ENCODE assay signal across 27 cellular contexts in genomic region chr5:142571351-142571750, GRCh38.
DNase-seq lines count a peak whose midpoint lies in the region; FAIRE-seq and TF ChIP-seq lines count a peak whose summit lies in the region.
"Had no signal": no experiment of that assay in that cellular context is flagged by ENCODE, and none has a peak within 500 bp of the region (broad histone marks: within the 10 kb centered on the region; RNA-seq: fewer than 3 reads in every experiment).

No MANE protein-coding gene starts in this region.

- H3K36me3 Mint-ChIP-seq in endodermal cell (ENCODE audit: low read depth) = no peaks in the 10 kb centered on the region
- H3K36me3 Mint-ChIP-seq: CD4-positive, alpha-beta memory T cell had no signal

- no peaks in the 10 kb centered on the region for H3K36me3 ChIP-seq in breast epithelium
- H3K36me3 ChIP-seq in mammary epithelial cell (ENCODE audit: insufficient read depth, low read length) = no peaks in the 10 kb centered on the region
- no peaks in the 10 kb centered on the region for H3K36me3 ChIP-seq in endodermal cell (ENCODE audit: control insufficient read depth, insufficient read depth, low read length)
- no peaks in the 10 kb centered on the region for H3K36me3 ChIP-seq in keratinocyte (ENCODE audit: control insufficient read depth in 2 of 2, extremely low read depth in 1 of 2, insufficient read depth in 2 of 2, low read length in 2 of 2)
- no peaks in the 10 kb centered on the region for H3K36me3 ChIP-seq in MM.1S (replicated peaks; ENCODE audit: insufficient read depth, low read length)
- H3K36me3 ChIP-seq: BLaER1 treated with 17β-estradiol and CSF1 and Interleukin-3, amounts not matched to agents 10 nM and 100 nM had no signal

- no peak for TF ChIP-seq CTCF in breast epithelium (IDR thresholded peaks at IDR 0.05)
- TF ChIP-seq CTCF in mammary epithelial cell (conservative IDR thresholded peaks at IDR 0.05 in 1 of 2, IDR thresholded peaks at IDR 0.05 in 1 of 2; ENCODE audit: extremely low read depth in 1 of 2, insufficient read depth in 1 of 2, low read depth in 1 of 2, low read length in 2 of 2) = no peak
- no peak for TF ChIP-seq CTCF in endodermal cell (conservative IDR thresholded peaks at IDR 0.05)
- TF ChIP-seq CTCF in keratinocyte (optimal IDR thresholded peaks at IDR 0.05 in 1 of 3, IDR thresholded peaks at IDR 0.05 in 1 of 3, conservative IDR thresholded peaks at IDR 0.05 in 1 of 3; ENCODE audit: extremely low read depth in 1 of 3, insufficient read depth in 2 of 3, low read length in 3 of 3) = no peak
- no peak for TF ChIP-seq CTCF in MM.1S (IDR thresholded peaks at IDR 0.05; ENCODE audit: low read length)

- no peaks in the 10 kb centered on the region for H3F3A ChIP-seq in MM.1S (ENCODE audit: insufficient read depth, low read length)

- H3K27me3 Mint-ChIP-seq in endodermal cell (ENCODE audit: insufficient read depth) = no peaks in the 10 kb centered on the region
- H3K27me3 Mint-ChIP-seq: CD4-positive, alpha-beta memory T cell had no signal

- peak; percentile 23 for FAIRE-seq in keratinocyte (lab: Jason Lieb, UNC)
- FAIRE-seq: GM12891, HepG2 had no signal

- no peak overlapping the region for H3K9ac ChIP-seq in mammary epithelial cell (ENCODE audit: insufficient read depth, low read length)
- no peak overlapping the region for H3K9ac ChIP-seq in endodermal cell (ENCODE audit: extremely low read depth, low read length, poor library complexity, severe bottlenecking)
- H3K9ac ChIP-seq in keratinocyte (ENCODE audit: control insufficient read depth, extremely low read depth, insufficient read depth, low read length) = no peak overlapping the region
- H3K9ac ChIP-seq in MM.1S (ENCODE audit: low read length) = no peak overlapping the region
- H3K9ac ChIP-seq: BLaER1 treated with 17β-estradiol and CSF1 and Interleukin-3, amounts not matched to agents 10 nM and 100 nM had no signal

- H3K27ac Mint-ChIP-seq in endodermal cell = peak overlapping the region; percentile 52
- H3K27ac Mint-ChIP-seq: CD4-positive, alpha-beta memory T cell; GM23338 had no signal

- H3K4me1 Mint-ChIP-seq in endodermal cell = peaks cover 26% of the 10 kb centered on the region

- BruUV-seq in mammary epithelial cell (replicated peaks; lab: Mats Ljungman, UMichigan) = no TSS peak

- no peaks in the 10 kb centered on the region for H4K20me1 ChIP-seq in mammary epithelial cell (ENCODE audit: insufficient read depth, low read length)
- H4K20me1 ChIP-seq in keratinocyte (ENCODE audit: control insufficient read depth, extremely low read depth, insufficient read depth, low read length) = no peaks in the 10 kb centered on the region
- no peaks in the 10 kb centered on the region for H4K20me1 ChIP-seq in MM.1S (ENCODE audit: insufficient read depth, low read length)
- H4K20me1 ChIP-seq: BLaER1 treated with 17β-estradiol and CSF1 and Interleukin-3, amounts not matched to agents 10 nM and 100 nM had no signal

- H3K79me2 ChIP-seq in mammary epithelial cell (ENCODE audit: insufficient read depth, low read length) = no peaks in the 10 kb centered on the region
- no peaks in the 10 kb centered on the region for H3K79me2 ChIP-seq in keratinocyte (ENCODE audit: control insufficient read depth, insufficient read depth, low read length)
- H3K79me2 ChIP-seq in MM.1S (ENCODE audit: low read length) = no peaks in the 10 kb centered on the region

- in situ Hi-C loops in mammary epithelial cell (cut with MboI; ENCODE audit: low sequenced_read_pairs in 2 of 2) = no loop called here

- H3K27me3 ChIP-seq in breast epithelium (no peaks in the 10 kb centered on the region), mammary epithelial cell (ENCODE audit: insufficient read depth, low read length) (no peaks in the 10 kb centered on the region), endodermal cell (ENCODE audit: control insufficient read depth, insufficient read depth, low read length, poor library complexity, severe bottlenecking) (no peaks in the 10 kb centered on the region), keratinocyte (ENCODE audit: control insufficient read depth, extremely low read depth, insufficient read depth, low read length) (no peaks in the 10 kb centered on the region), MM.1S (replicated peaks; ENCODE audit: insufficient read depth, low read length) (no peaks in the 10 kb centered on the region)
- H3K27me3 ChIP-seq: BLaER1 treated with 17β-estradiol and CSF1 and Interleukin-3, amounts not matched to agents 10 nM and 100 nM had no signal

- H3K4me1 ChIP-seq in breast epithelium (no peaks in the 10 kb centered on the region), mammary epithelial cell (ENCODE audit: insufficient read depth, low read length) (peaks cover 12% of the 10 kb centered on the region), endodermal cell (ENCODE audit: control insufficient read depth, insufficient read depth, low read length) (peaks cover 5% of the 10 kb centered on the region), keratinocyte (ENCODE audit: control insufficient read depth, extremely low read depth, insufficient read depth, low read length) (peaks cover 10% of the 10 kb centered on the region), MM.1S (ENCODE audit: low read length) (no peaks in the 10 kb centered on the region)
- H3K4me1 ChIP-seq: Caco-2 had no signal

- H3K27ac ChIP-seq in breast epithelium (peak overlapping the region; percentile 19 to 36), mammary epithelial cell (ENCODE audit: insufficient read depth, low read depth, low read length) (no peak overlapping the region), endodermal cell (ENCODE audit: low read depth, low read length) (no peak overlapping the region), keratinocyte (ENCODE audit: control insufficient read depth, insufficient read depth, low read length) (no peak overlapping the region), MM.1S (ENCODE audit: low read length) (no peak overlapping the region)
- H3K27ac ChIP-seq: BLaER1 treated with 17β-estradiol and CSF1 and Interleukin-3, amounts not matched to agents 10 nM and 100 nM; HL-60 had no signal

- H3K4me2 ChIP-seq in mammary epithelial cell (ENCODE audit: insufficient read depth, low read depth, low read length) = no peak overlapping the region
- H3K4me2 ChIP-seq in keratinocyte (ENCODE audit: control insufficient read depth, extremely low read depth, insufficient read depth, low read depth, low read length) = no peak overlapping the region
- H3K4me2 ChIP-seq in MM.1S (ENCODE audit: low read depth, low read length) = no peak overlapping the region
- H3K4me2 ChIP-seq: BLaER1 treated with 17β-estradiol and CSF1 and Interleukin-3, amounts not matched to agents 10 nM and 100 nM; GM23338 had no signal

- no peak overlapping the region for H3K4me3 Mint-ChIP-seq in endodermal cell
- H3K4me3 Mint-ChIP-seq: CD4-positive, alpha-beta memory T cell; GM23338 had no signal

- H3K9me3 ChIP-seq in breast epithelium = no peaks in the 10 kb centered on the region
- H3K9me3 ChIP-seq in mammary epithelial cell (replicated peaks; ENCODE audit: insufficient read depth, low read length) = no peaks in the 10 kb centered on the region
- no peaks in the 10 kb centered on the region for H3K9me3 ChIP-seq in endodermal cell (ENCODE audit: control insufficient read depth, low read length)
- no peaks in the 10 kb centered on the region for H3K9me3 ChIP-seq in keratinocyte (ENCODE audit: control insufficient read depth, low read depth, low read length)
- no peaks in the 10 kb centered on the region for H3K9me3 ChIP-seq in MM.1S (replicated peaks; ENCODE audit: insufficient read depth, low read length)

- H3K4me3 ChIP-seq in breast epithelium = no peak overlapping the region
- H3K4me3 ChIP-seq in mammary epithelial cell (replicated peaks in 1 of 3; ENCODE audit: insufficient read depth in 1 of 3, low read depth in 2 of 3, low read length in 3 of 3) = no peak overlapping the region
- H3K4me3 ChIP-seq in endodermal cell (ENCODE audit: low read length) = no peak overlapping the region
- no peak overlapping the region for H3K4me3 ChIP-seq in keratinocyte (ENCODE audit: control insufficient read depth in 2 of 3, extremely low read depth in 1 of 3, insufficient read depth in 2 of 3, low read depth in 1 of 3, low read length in 3 of 3)
- H3K4me3 ChIP-seq in MM.1S (ENCODE audit: low read length) = no peak overlapping the region
- H3K4me3 ChIP-seq: BLaER1 treated with 17β-estradiol and CSF1 and Interleukin-3, amounts not matched to agents 10 nM and 100 nM; GM23338 had no signal

- H2AFZ ChIP-seq in mammary epithelial cell (ENCODE audit: low read depth, low read length) (no peak overlapping the region), keratinocyte (ENCODE audit: control insufficient read depth, low read length) (no peak overlapping the region), MM.1S (ENCODE audit: low read length) (no peak overlapping the region)
- H2AFZ ChIP-seq: GM23338 had no signal

- WGBS in mammary epithelial cell (ENCODE audit: low coverage, missing lambda C conversion rate) = 57% methylated on average over 5 of the region's 5 CpGs
- WGBS in endodermal cell (ENCODE audit: insufficient coverage in 1 of 2, insufficient read length in 1 of 2), 2 experiments = 64 to 69% methylated on average over 2 to 5 of the region's 5 CpGs

- no peaks in the 10 kb centered on the region for H3K9me3 Mint-ChIP-seq in endodermal cell
- H3K9me3 Mint-ChIP-seq: GM23338 had no signal

- no peaks in the 10 kb centered on the region for H3K9me1 ChIP-seq in keratinocyte (ENCODE audit: control insufficient read depth, extremely low read depth, insufficient read depth, low read length)

- no peak for TF ChIP-seq POLR2A in breast epithelium (IDR thresholded peaks at IDR 0.05)

- dilution Hi-C loops in mammary epithelial cell (cut with HindIII; ENCODE audit: low sequenced_read_pairs) (no loop called here), keratinocyte (cut with MboI; ENCODE audit: extremely low pct_ligation_motif_present, low sequenced_read_pairs) (no loop called here)

- DNase-seq in breast epithelium (ENCODE audit: low spot score in 2 of 2) = no peak
- no peak for DNase-seq in mammary epithelial cell
- DNase-seq in endodermal cell = peak; percentile 55
- no peak for DNase-seq in keratinocyte (ENCODE audit: low read depth, low spot score)
- no peak for DNase-seq in MM.1S
- no peak for DNase-seq in NCI-H526 (lab: John Stamatoyannopoulos, UW)
- no peak for DNase-seq in activated T-cell treated with anti-CD3 and anti-CD28 coated beads, Interleukin-2, amount 50 U/mL, for 1 hour
- DNase-seq: 8988T; Caco-2; CD4-positive, alpha-beta memory T cell; DMS 273 treated with DMSO at 0.1 percent for 48 hours; DMS79 treated with DMSO at 0.1 percent for 48 hours; HCEC 1CT; KBM-7; MV-4-11; NCI-H1105 treated with DMSO at 0.1 percent for 48 hours; NCI-H1694; NCI-H2081; NCI-H2171; NCI-H524 treated with DMSO at 0.1 percent for 48 hours; OCI-M1; Right ventricle myocardium superior had no signal

- intact Hi-C loops in breast epithelium (cut with DNase I; ENCODE audit: low total_unique reads) (no loop called here), mammary epithelial cell (cut with micrococcal nuclease) (no loop called here)

- no peaks in the 10 kb centered on the region for H3K9me2 ChIP-seq in MM.1S (replicated peaks; ENCODE audit: insufficient read depth, low read length)

- CTCF ChIA-PET in mammary epithelial cell (lab: Charles Lee; ENCODE audit: low non-redundant PET) = no interaction called here

Comparison
In these comparisons a context has a peak if more than half of its experiments do, and no peak if none do; other contexts are left out.
1. H3K27ac ChIP-seq: peak in breast epithelium (2 of 2); none in mammary epithelial cell (single experiment), endodermal cell (single experiment), keratinocyte (single experiment) and MM.1S (single experiment).